8 cellular contexts compared by ENCODE assay signal in the genomic region with DNA sequence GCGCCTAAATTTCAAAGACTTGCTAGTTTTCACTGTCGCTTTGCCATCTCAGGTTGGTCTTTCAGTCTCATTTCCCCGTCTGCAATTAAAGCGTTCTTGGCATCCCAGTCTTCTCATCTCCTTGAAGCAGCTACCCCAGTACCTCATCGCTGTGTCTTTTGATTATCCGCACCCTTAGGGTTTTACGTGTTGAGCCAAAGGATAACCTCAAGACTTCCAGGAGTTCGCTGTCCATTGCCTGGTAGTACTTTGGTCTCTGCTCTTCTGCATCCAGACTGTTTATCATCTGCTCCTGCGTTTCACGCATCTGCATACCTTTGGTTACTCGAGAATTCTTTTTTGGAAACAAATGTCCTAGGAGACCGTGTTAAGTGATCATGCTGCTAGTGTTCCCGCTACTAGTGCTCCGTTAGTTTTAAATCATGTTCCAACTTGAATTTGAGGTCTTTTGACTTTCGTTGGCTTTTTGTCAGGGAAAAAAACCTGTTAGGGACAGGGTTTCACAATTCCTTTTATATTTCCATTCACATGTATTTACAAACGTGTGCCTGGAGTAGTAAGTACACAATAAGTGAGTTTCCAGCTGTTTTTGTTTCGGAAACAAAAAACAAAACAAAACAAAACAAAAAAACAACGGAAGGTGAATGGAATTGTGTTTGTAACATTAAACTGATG. TPM values are rescaled to one million over a fixed set of nuclear protein-coding genes. Genes with fewer than 3 reads are reported as not detected.
DNase-seq lines count a peak whose midpoint lies in the region; ATAC-seq and TF ChIP-seq lines count a peak whose summit lies in the region.

No MANE protein-coding gene starts in this region.

- H3K27me3 ChIP-seq in DOHH2 (ENCODE audit: control insufficient read depth, low read length) (no peaks in the 10 kb centered on the region), psoas muscle (ENCODE audit: insufficient read depth in 3 of 3, low read length in 2 of 3) (no peaks in the 10 kb centered on the region)

- no peaks in the 10 kb centered on the region for H3K9me3 Mint-ChIP-seq in activated T-helper 17 cell treated with anti-CD3 and anti-CD28 coated beads, Interleukin-2, amount 50 U/mL, for 72 hours

- H3K4me2 ChIP-seq in DOHH2 (ENCODE audit: low read length) = peak overlapping the region; percentile 94

- no peak for ATAC-seq in activated T-helper 17 cell treated with anti-CD3 and anti-CD28 coated beads, Interleukin-2, amount 50 U/mL, for 72 hours (replicated peaks)
- ATAC-seq in left ventricle myocardium superior (peak; percentile 9), psoas muscle (peak in 2 of 4 donors; percentile 11), GM21423 (IDR thresholded peaks at IDR 0.05; ENCODE audit: unreplicated experiment) (no peak)

- H3K4me1 ChIP-seq in DOHH2 (ENCODE audit: control insufficient read depth, low read length) (peaks cover 26% of the 10 kb centered on the region), psoas muscle (peaks cover 35% of the 10 kb centered on the region)

- H3K4me3 Mint-ChIP-seq in activated T-helper 17 cell treated with anti-CD3 and anti-CD28 coated beads, Interleukin-2, amount 50 U/mL, for 72 hours = peak overlapping the region; percentile 97

- H3K4me3 ChIP-seq in DOHH2 (ENCODE audit: low read length) = peak overlapping the region; percentile 81
- peak overlapping the region; percentile 85 for H3K4me3 ChIP-seq in psoas muscle

- H3K9me2 ChIP-seq in DOHH2 (replicated peaks; ENCODE audit: control insufficient read depth, low read length) = no peaks in the 10 kb centered on the region

- intact Hi-C loops in left ventricle myocardium superior (cut with micrococcal nuclease) (no loop called here), psoas muscle (cut with DNase I) (loop anchor here in 1 of 2 donors (5.0 kb wide), 1 partner anchor 39 kb away; no protein-coding TSS in a partner anchor)

- peak overlapping the region; percentile 96 for H3K27ac Mint-ChIP-seq in activated T-helper 17 cell treated with anti-CD3 and anti-CD28 coated beads, Interleukin-2, amount 50 U/mL, for 72 hours

- DNase-seq in HPDE6-E6E7 (ENCODE audit: extremely low spot score) = peak; percentile 5
- no peak for DNase-seq in left ventricle myocardium superior
- no peak for DNase-seq in psoas muscle
- no peak for DNase-seq in NCI-H1436 (lab: John Stamatoyannopoulos, UW)
- no peak for DNase-seq in activated CD8-positive, alpha-beta memory T cell treated with anti-CD3 and anti-CD28 coated beads for 24 hours

- H3K36me3 Mint-ChIP-seq in activated T-helper 17 cell treated with anti-CD3 and anti-CD28 coated beads, Interleukin-2, amount 50 U/mL, for 72 hours (ENCODE audit: low read depth) = peaks cover 32% of the 10 kb centered on the region

- H3F3A ChIP-seq in DOHH2 (ENCODE audit: control insufficient read depth, insufficient read depth) = peaks cover 8% of the 10 kb centered on the region; the same call in 1 of the 2 replicates

- H3K27me3 Mint-ChIP-seq in activated T-helper 17 cell treated with anti-CD3 and anti-CD28 coated beads, Interleukin-2, amount 50 U/mL, for 72 hours = no peaks in the 10 kb centered on the region

- TF ChIP-seq CTCF in DOHH2 (IDR thresholded peaks at IDR 0.05; ENCODE audit: low read depth, low read length, poor library complexity, severe bottlenecking) (no peak), psoas muscle (IDR thresholded peaks at IDR 0.05) (no peak)

- peaks cover 10% of the 10 kb centered on the region; the same call in 1 of the 2 replicates for H4K20me1 ChIP-seq in DOHH2 (ENCODE audit: control insufficient read depth, insufficient read depth, low read depth, low read length)

- no peaks in the 10 kb centered on the region for H3K9me3 ChIP-seq in DOHH2 (ENCODE audit: control insufficient read depth, insufficient read depth, low read length)
- H3K9me3 ChIP-seq in psoas muscle = no peaks in the 10 kb centered on the region

- peaks cover 57% of the 10 kb centered on the region for H3K79me2 ChIP-seq in DOHH2 (ENCODE audit: control insufficient read depth, low read length)

- H3K4me1 Mint-ChIP-seq in activated T-helper 17 cell treated with anti-CD3 and anti-CD28 coated beads, Interleukin-2, amount 50 U/mL, for 72 hours = peaks cover 16% of the 10 kb centered on the region

- peak overlapping the region; percentile 29 for H3K27ac ChIP-seq in DOHH2 (ENCODE audit: low read depth, low read length)
- peak overlapping the region; percentile 89 for H3K27ac ChIP-seq in psoas muscle

- whole genome bisulfite sequencing in psoas muscle, 3 donors = 6 to 8% (median 8%) methylated on average over 18 of the region's 18 CpGs

- peaks cover 35% of the 10 kb centered on the region for H3K36me3 ChIP-seq in DOHH2 (ENCODE audit: control insufficient read depth, low read length)
- H3K36me3 ChIP-seq in psoas muscle (ENCODE audit: insufficient read depth in 1 of 2, low read depth in 1 of 2) = peaks cover 0 to 28% of the 10 kb centered on the region in 2 donors

RNA-seq across cellular contexts. Expression of gene RABGAP1, which starts 0.9 kb away (rescaled TPM):
- total RNA-seq in activated T-helper 17 cell treated with anti-CD3 and anti-CD28 coated beads, Interleukin-2, amount 50 U/mL, for 72 hours = 10 to 100 TPM; 35.5 to 42.4 TPM
- total RNA-seq in left ventricle myocardium superior (47.4 TPM), psoas muscle (10 to 100 TPM; 32.8 to 57.9 (median 39.2) TPM)
- polyA plus RNA-seq in psoas muscle = 10 to 100 TPM; 15.5 to 33.8 (median 16.1) TPM

RNA-seq across cellular contexts. Expression of gene ZBTB26, which starts 10.4 kb away (rescaled TPM):
- 10 to 100 TPM in 1 of 2 donors, 1 to 10 TPM in 1; 6.0 to 11.3 TPM for total RNA-seq in activated T-helper 17 cell treated with anti-CD3 and anti-CD28 coated beads, Interleukin-2, amount 50 U/mL, for 72 hours
- total RNA-seq in left ventricle myocardium superior (5.4 TPM), psoas muscle (1 to 10 TPM; 2.0 to 4.8 (median 2.8) TPM)
- polyA plus RNA-seq in psoas muscle = 1 to 10 TPM; 2.2 to 4.3 (median 3.9) TPM

RNA-seq across cellular contexts. Expression of gene ZBTB6, which starts 28.6 kb away (rescaled TPM):
- 10 to 100 TPM; 10.2 to 14.8 TPM for total RNA-seq in activated T-helper 17 cell treated with anti-CD3 and anti-CD28 coated beads, Interleukin-2, amount 50 U/mL, for 72 hours
- total RNA-seq in left ventricle myocardium superior (5.8 TPM), psoas muscle (1 to 10 TPM; 6.1 to 8.7 (median 6.4) TPM)
- polyA plus RNA-seq in psoas muscle = 10 to 100 TPM in 1 of 3 donors, 1 to 10 TPM in 2; 3.9 to 12.6 (median 3.9) TPM

RNA-seq across cellular contexts. Expression of gene RC3H2, which starts 36.5 kb away (rescaled TPM):
- 10 to 100 TPM; 41.2 to 46.5 TPM for total RNA-seq in activated T-helper 17 cell treated with anti-CD3 and anti-CD28 coated beads, Interleukin-2, amount 50 U/mL, for 72 hours
- total RNA-seq in left ventricle myocardium superior (35.9 TPM), psoas muscle (10 to 100 TPM; 24.8 to 33.7 (median 31.6) TPM)
- polyA plus RNA-seq in psoas muscle = 10 to 100 TPM in 2 of 3 donors, 1 to 10 TPM in 1; 5.6 to 23.4 (median 11.3) TPM
